1 cellular context compared by ENCODE assay signal in the genomic region with DNA sequence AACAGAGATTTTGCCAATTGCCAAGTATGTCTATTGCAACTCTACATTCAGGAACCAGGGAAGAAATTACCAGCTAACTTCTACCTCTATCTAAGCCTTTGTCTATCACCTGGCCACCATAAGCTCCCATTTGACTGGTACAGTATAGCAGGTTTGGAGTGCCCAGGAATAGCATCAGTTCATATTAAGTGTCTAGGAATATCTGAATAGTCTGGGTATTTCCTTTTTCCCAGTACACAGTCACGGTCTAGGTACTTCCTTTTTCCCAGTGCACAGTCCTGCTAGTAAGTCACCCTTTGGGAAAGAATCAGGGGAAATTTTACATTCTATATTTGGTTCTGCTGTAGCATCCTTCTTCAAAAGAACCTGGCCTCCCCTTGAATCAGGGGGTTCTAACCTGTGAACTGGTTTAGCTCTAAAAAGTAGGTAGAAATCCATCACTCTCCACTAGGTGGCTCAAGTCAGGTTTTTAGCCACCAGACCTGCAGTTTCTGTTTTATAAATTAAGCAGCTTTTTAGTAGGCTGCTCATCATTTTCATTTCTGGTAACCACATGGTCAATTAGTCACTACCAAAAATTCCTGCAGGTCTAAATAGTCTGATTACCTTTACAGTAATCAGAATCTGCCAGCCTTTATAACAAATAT.
TF ChIP-seq lines count a peak whose summit lies in the region.

No MANE protein-coding gene starts in this region.

TF ChIP-seq in Ishikawa, 13 proteins besides CTCF, POLR2A, EP300 and RAD21 (continued from another document):
- no peak for TF ChIP-seq CEBPB (IDR thresholded peaks at IDR 0.05)
- TF ChIP-seq NFIC (IDR thresholded peaks at IDR 0.05) = no peak
- TF ChIP-seq TEAD4 (IDR thresholded peaks at IDR 0.05) = no peak
- no peak for TF ChIP-seq YY1 (IDR thresholded peaks at IDR 0.05; ENCODE audit: low read depth)
- TF ChIP-seq EGR1 (IDR thresholded peaks at IDR 0.05) = no peak
- TF ChIP-seq ZBTB7A (IDR thresholded peaks at IDR 0.05; ENCODE audit: low read depth) = no peak
- no peak for TF ChIP-seq FOXM1 (IDR thresholded peaks at IDR 0.05; ENCODE audit: borderline replicate concordance, low read depth)
- no peak for TF ChIP-seq CREB1 (IDR thresholded peaks at IDR 0.05; ENCODE audit: low read depth)
- no peak for TF ChIP-seq TAF1 (IDR thresholded peaks at IDR 0.05; ENCODE audit: low read depth)
- TF ChIP-seq, protein P1, sequence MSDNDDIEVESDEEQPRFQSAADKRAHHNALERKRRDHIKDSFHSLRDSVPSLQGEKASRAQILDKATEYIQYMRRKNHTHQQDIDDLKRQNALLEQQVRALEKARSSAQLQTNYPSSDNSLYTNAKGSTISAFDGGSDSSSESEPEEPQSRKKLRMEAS (IDR thresholded peaks at IDR 0.05) = no peak
TF ChIP-seq in Ishikawa: peak in this region for 0.
